1 cellular context compared by ENCODE assay signal in the genomic region with DNA sequence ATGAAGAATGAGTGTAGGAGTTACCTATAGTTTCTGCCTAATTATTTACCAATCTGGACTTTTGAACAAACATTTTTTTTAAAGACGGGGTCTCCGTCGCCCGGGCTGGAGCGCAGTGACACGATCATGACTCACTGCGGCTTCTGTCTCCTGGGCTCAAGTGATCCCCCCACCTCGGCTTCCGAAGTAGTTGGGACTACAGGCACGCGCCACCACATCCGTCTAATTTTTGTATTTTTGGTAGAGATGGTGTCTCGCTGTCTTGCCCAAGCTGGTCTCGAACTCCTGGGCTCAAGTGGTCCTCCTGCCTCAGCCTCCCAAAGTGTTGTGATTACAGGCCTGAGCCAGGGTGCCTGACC.
TF ChIP-seq lines count a peak whose summit lies in the region.

No MANE protein-coding gene starts in this region.

TF ChIP-seq in GM12878, 131 proteins besides CTCF, POLR2A, EP300 and RAD21 (continued from another document):
- TF ChIP-seq, protein P1, sequence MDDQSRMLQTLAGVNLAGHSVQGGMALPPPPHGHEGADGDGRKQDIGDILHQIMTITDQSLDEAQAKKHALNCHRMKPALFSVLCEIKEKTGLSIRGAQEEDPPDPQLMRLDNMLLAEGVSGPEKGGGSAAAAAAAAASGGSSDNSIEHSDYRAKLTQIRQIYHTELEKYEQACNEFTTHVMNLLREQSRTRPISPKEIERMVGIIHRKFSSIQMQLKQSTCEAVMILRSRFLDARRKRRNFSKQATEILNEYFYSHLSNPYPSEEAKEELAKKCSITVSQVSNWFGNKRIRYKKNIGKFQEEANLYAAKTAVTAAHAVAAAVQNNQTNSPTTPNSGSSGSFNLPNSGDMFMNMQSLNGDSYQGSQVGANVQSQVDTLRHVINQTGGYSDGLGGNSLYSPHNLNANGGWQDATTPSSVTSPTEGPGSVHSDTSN (IDR thresholded peaks at IDR 0.05; ENCODE audit: insufficient replicate concordance, low read depth, low read length) = no peak
- TF ChIP-seq, protein P2, sequence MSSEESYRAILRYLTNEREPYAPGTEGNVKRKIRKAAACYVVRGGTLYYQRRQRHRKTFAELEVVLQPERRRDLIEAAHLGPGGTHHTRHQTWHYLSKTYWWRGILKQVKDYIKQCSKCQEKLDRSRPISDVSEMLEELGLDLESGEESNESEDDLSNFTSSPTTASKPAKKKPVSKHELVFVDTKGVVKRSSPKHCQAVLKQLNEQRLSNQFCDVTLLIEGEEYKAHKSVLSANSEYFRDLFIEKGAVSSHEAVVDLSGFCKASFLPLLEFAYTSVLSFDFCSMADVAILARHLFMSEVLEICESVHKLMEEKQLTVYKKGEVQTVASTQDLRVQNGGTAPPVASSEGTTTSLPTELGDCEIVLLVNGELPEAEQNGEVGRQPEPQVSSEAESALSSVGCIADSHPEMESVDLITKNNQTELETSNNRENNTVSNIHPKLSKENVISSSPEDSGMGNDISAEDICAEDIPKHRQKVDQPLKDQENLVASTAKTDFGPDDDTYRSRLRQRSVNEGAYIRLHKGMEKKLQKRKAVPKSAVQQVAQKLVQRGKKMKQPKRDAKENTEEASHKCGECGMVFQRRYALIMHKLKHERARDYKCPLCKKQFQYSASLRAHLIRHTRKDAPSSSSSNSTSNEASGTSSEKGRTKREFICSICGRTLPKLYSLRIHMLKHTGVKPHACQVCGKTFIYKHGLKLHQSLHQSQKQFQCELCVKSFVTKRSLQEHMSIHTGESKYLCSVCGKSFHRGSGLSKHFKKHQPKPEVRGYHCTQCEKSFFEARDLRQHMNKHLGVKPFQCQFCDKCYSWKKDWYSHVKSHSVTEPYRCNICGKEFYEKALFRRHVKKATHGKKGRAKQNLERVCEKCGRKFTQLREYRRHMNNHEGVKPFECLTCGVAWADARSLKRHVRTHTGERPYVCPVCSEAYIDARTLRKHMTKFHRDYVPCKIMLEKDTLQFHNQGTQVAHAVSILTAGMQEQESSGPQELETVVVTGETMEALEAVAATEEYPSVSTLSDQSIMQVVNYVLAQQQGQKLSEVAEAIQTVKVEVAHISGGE (CRISPR knock-in tag; IDR thresholded peaks at IDR 0.05) = no peak
